Comparison of ENCODE assay signal across 13 cellular contexts in genomic region chr18:11323359-11323819, GRCh38.
A peak's percentile ranks its signal among the peaks of the same experiment; 100 is the strongest.
DNase-seq lines count a peak whose midpoint lies in the region; ATAC-seq and TF ChIP-seq lines count a peak whose summit lies in the region.
"Had no signal": no experiment of that assay in that cellular context is flagged by ENCODE, and none has a peak within 500 bp of the region (broad histone marks: within the 10 kb centered on the region; RNA-seq: fewer than 3 reads in every experiment).

No MANE protein-coding gene starts in this region.

- DNase-seq in DMS 273 (lab: John Stamatoyannopoulos, UW; ENCODE audit: unreplicated experiment) (peak; percentile 18), DMS 273 treated with DMSO at 0.1 percent for 48 hours (lab: John Stamatoyannopoulos, UW) (no peak), RPMI7951 (ENCODE audit: low read depth) (peak; percentile 97), fibroblast of pulmonary artery (ENCODE audit: low read depth) (peak; percentile 55), skeletal muscle cell (ENCODE audit: low read depth) (peak; percentile 62), NCI-H82 treated with DMSO at 0.1 percent for 48 hours (lab: John Stamatoyannopoulos, UW; ENCODE audit: unreplicated experiment) (no peak)
- DNase-seq in activated CD4-positive, alpha-beta T cell treated with anti-CD3 and anti-CD28 coated beads, Interleukin-2, amount 10 ng/mL, durations not matched to agents 24 days and 14 days: no peak
- DNase-seq: activated T-cell treated with anti-CD3 and anti-CD28 coated beads, Interleukin-2, amount 50 U/mL, for 72 hours; hippocampal formation; naive B cell; NCI-H146 had no signal

- H3K4me3 Mint-ChIP-seq in activated CD4-positive, alpha-beta T cell treated with anti-CD3 and anti-CD28 coated beads, Interleukin-2, amount 10 ng/mL, durations not matched to agents 24 days and 14 days: no peak overlapping the region
- H3K4me3 Mint-ChIP-seq: activated T-cell treated with anti-CD3 and anti-CD28 coated beads, Interleukin-2, amount 50 U/mL, for 72 hours; stimulated activated naive CD8-positive, alpha-beta T cell treated with anti-CD3 and anti-CD28 coated beads, Interleukin-15, Interleukin-2, amounts not matched to agents 100 ng/mL and 50 ng/mL, for 24 hours had no signal

- no peaks in the 10 kb centered on the region for H3K9me3 Mint-ChIP-seq in activated CD4-positive, alpha-beta T cell treated with anti-CD3 and anti-CD28 coated beads, Interleukin-2, amount 10 ng/mL, durations not matched to agents 24 days and 14 days
- H3K9me3 Mint-ChIP-seq: activated T-cell treated with anti-CD3 and anti-CD28 coated beads, Interleukin-2, amount 50 U/mL, for 72 hours; stimulated activated naive CD8-positive, alpha-beta T cell treated with anti-CD3 and anti-CD28 coated beads, Interleukin-15, Interleukin-2, amounts not matched to agents 100 ng/mL and 50 ng/mL, for 24 hours had no signal

- no peak for ATAC-seq in HG03159 (IDR thresholded peaks at IDR 0.05; ENCODE audit: unreplicated experiment)
- ATAC-seq: activated T-cell treated with anti-CD3 and anti-CD28 coated beads, Interleukin-2, amount 50 U/mL, for 72 hours had no signal

- intact Hi-C loops in activated CD4-positive, alpha-beta T cell treated with anti-CD3 and anti-CD28 coated beads, Interleukin-2, amount 10 ng/mL, durations not matched to agents 24 days and 14 days (cut with micrococcal nuclease): no loop called here

- H3K4me1 Mint-ChIP-seq in activated CD4-positive, alpha-beta T cell treated with anti-CD3 and anti-CD28 coated beads, Interleukin-2, amount 10 ng/mL, durations not matched to agents 24 days and 14 days: peaks cover 4% of the 10 kb centered on the region
- H3K4me1 Mint-ChIP-seq: naive B cell had no signal

- H3K27me3 Mint-ChIP-seq in activated CD4-positive, alpha-beta T cell treated with anti-CD3 and anti-CD28 coated beads, Interleukin-2, amount 10 ng/mL, durations not matched to agents 24 days and 14 days: peaks cover 4% of the 10 kb centered on the region
- H3K27me3 Mint-ChIP-seq: stimulated activated naive CD8-positive, alpha-beta T cell treated with anti-CD3 and anti-CD28 coated beads, Interleukin-15, Interleukin-2, amounts not matched to agents 100 ng/mL and 50 ng/mL, for 24 hours had no signal

- H3K36me3 Mint-ChIP-seq in activated CD4-positive, alpha-beta T cell treated with anti-CD3 and anti-CD28 coated beads, Interleukin-2, amount 10 ng/mL, durations not matched to agents 24 days and 14 days (ENCODE audit: low read depth): no peaks in the 10 kb centered on the region
- H3K36me3 Mint-ChIP-seq: naive B cell had no signal

- H3K4me3 ChIP-seq in fibroblast of pulmonary artery (replicated peaks; ENCODE audit: low read depth, low read length) (no peak overlapping the region), skeletal muscle cell (ENCODE audit: low read depth, low read length) (no peak overlapping the region)

- no peak for TF ChIP-seq CTCF in fibroblast of pulmonary artery (IDR thresholded peaks at IDR 0.05; ENCODE audit: low read length, missing control alignments)

- no peak overlapping the region for H3K27ac Mint-ChIP-seq in activated CD4-positive, alpha-beta T cell treated with anti-CD3 and anti-CD28 coated beads, Interleukin-2, amount 10 ng/mL, durations not matched to agents 24 days and 14 days
- H3K27ac Mint-ChIP-seq: activated T-cell treated with anti-CD3 and anti-CD28 coated beads, Interleukin-2, amount 50 U/mL, for 72 hours; stimulated activated naive CD8-positive, alpha-beta T cell treated with anti-CD3 and anti-CD28 coated beads, Interleukin-15, Interleukin-2, amounts not matched to agents 100 ng/mL and 50 ng/mL, for 24 hours had no signal

Comparison
In these comparisons a context has a peak if more than half of its experiments do, and no peak if none do; other contexts are left out.
1. DNase-seq: peak in DMS 273 (single experiment), RPMI7951 (single experiment), fibroblast of pulmonary artery (single experiment) and skeletal muscle cell (single experiment); none in DMS 273 treated with DMSO at 0.1 percent for 48 hours (single experiment), NCI-H82 treated with DMSO at 0.1 percent for 48 hours (single experiment) and activated CD4-positive, alpha-beta T cell treated with anti-CD3 and anti-CD28 coated beads, Interleukin-2, amount 10 ng/mL, durations not matched to agents 24 days and 14 days (single experiment).